ENCODE assay signal across 17 cellular contexts in the genomic region with DNA sequence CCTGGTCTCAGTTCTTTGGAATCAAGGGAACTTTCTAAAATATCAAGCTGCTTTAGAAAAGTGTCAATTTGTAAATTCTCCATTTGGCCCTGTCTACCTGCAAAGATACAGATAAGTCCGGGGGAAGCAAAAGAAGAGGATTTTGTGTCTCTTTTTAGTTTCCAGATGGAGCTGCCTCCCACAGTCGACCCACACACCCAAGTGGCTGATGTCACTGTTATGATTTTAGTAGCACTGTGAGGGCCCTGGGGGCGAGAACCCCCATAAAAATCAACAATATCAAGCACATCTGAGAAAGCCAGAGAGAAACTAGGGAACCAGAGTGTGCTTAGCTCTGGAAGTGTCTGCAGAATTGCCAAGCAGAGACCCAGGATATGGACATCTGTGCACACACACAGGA.
DNase-seq lines count a peak whose midpoint lies in the region; ATAC-seq, FAIRE-seq and TF ChIP-seq lines count a peak whose summit lies in the region.
"Had no signal": no experiment of that assay in that cellular context is flagged by ENCODE, and none has a peak within 500 bp of the region (broad histone marks: within the 10 kb centered on the region; RNA-seq: fewer than 3 reads in every experiment).

No MANE protein-coding gene starts in this region.

- no peaks in the 10 kb centered on the region for H3K4me1 ChIP-seq in astrocyte (ENCODE audit: insufficient read depth, low read length)
- no peaks in the 10 kb centered on the region for H3K4me1 ChIP-seq in left lung

- ATAC-seq in GM21515 (IDR thresholded peaks at IDR 0.05; ENCODE audit: unreplicated experiment), result no peak
- ATAC-seq in left lung, result no peak
- ATAC-seq: HCT116 had no signal

- FAIRE-seq in astrocyte (lab: Jason Lieb, UNC), result no peak
- FAIRE-seq: HTR-8/SVneo had no signal

- H3K9me3 ChIP-seq in astrocyte (ENCODE audit: insufficient read depth, low read depth, low read length) (no peaks in the 10 kb centered on the region), left lung (peaks cover 0 to 25% of the 10 kb centered on the region in 2 donors)

- no peak for TF ChIP-seq CTCF in astrocyte (IDR thresholded peaks at IDR 0.05; ENCODE audit: insufficient read depth, low read depth, low read length)
- no peak for TF ChIP-seq CTCF in progenitor cell of endocrine pancreas (IDR thresholded peaks at IDR 0.05; ENCODE audit: unreplicated experiment)
- no peak for TF ChIP-seq CTCF in left lung (IDR thresholded peaks at IDR 0.05)

- intact Hi-C loops in left lung (cut with DNase I), result no loop called here

- H3K4me1 Mint-ChIP-seq in astrocyte (ENCODE audit: low read depth, unreplicated experiment) (peaks cover 9% of the 10 kb centered on the region), progenitor cell of endocrine pancreas (ENCODE audit: low read depth) (peaks cover 8% of the 10 kb centered on the region)

- DNase-seq in astrocyte (ENCODE audit: low read depth) (no peak), mesenteric fat pad (ENCODE audit: low spot score) (peak; percentile 30), progenitor cell of endocrine pancreas (ENCODE audit: low spot score, unreplicated experiment) (no peak), UCSD-AML1 (lab: John Stamatoyannopoulos, UW; ENCODE audit: unreplicated experiment) (no peak), left lung (no peak), AML-193 (lab: John Stamatoyannopoulos, UW) (no peak)
- DNase-seq: CD4-positive, alpha-beta T cell; DMS153; DMS79 treated with DMSO at 0.1 percent for 48 hours; GF-D8; GOT3; H7; IMR-90 had no signal

- H3K27ac ChIP-seq in astrocyte (ENCODE audit: low read depth, low read length) (no peak overlapping the region), left lung (no peak overlapping the region)
- H3K27ac ChIP-seq: C4-2B had no signal

- H3K36me3 Mint-ChIP-seq in astrocyte (ENCODE audit: low read depth, unreplicated experiment) (peaks cover 30% of the 10 kb centered on the region), progenitor cell of endocrine pancreas (ENCODE audit: insufficient read depth) (peaks cover 37% of the 10 kb centered on the region)

- H3K36me3 ChIP-seq in astrocyte (ENCODE audit: insufficient read depth, low read length) (no peaks in the 10 kb centered on the region), left lung (no peaks in the 10 kb centered on the region)

- peak overlapping the region; percentile 58 for H3K27ac Mint-ChIP-seq in astrocyte (ENCODE audit: unreplicated experiment)
- H3K27ac Mint-ChIP-seq in progenitor cell of endocrine pancreas, result peak overlapping the region; percentile 35
- H3K27ac Mint-ChIP-seq: CD4-positive, alpha-beta T cell had no signal

- no peak overlapping the region for H3K4me3 Mint-ChIP-seq in astrocyte (ENCODE audit: unreplicated experiment)
- no peak overlapping the region for H3K4me3 Mint-ChIP-seq in progenitor cell of endocrine pancreas (ENCODE audit: low read depth)
- H3K4me3 Mint-ChIP-seq: CD4-positive, alpha-beta T cell had no signal

- no peaks in the 10 kb centered on the region for H3K79me2 ChIP-seq in astrocyte (ENCODE audit: insufficient read depth, low read length)

- no peak overlapping the region for H2AFZ ChIP-seq in astrocyte (ENCODE audit: low read depth, low read length)

- H3K9ac ChIP-seq in astrocyte (ENCODE audit: low read length), result no peak overlapping the region

- H4K20me1 ChIP-seq in astrocyte (ENCODE audit: insufficient read depth, low read length), result peaks cover 14% of the 10 kb centered on the region

- H3K4me2 ChIP-seq in astrocyte (ENCODE audit: low read length), result no peak overlapping the region

- H3K27me3 Mint-ChIP-seq in astrocyte (ENCODE audit: low read depth, unreplicated experiment) (no peaks in the 10 kb centered on the region), progenitor cell of endocrine pancreas (no peaks in the 10 kb centered on the region)
- H3K27me3 Mint-ChIP-seq: CD4-positive, alpha-beta T cell had no signal

- H3K27me3 ChIP-seq in astrocyte (ENCODE audit: insufficient read depth, low read length) (no peaks in the 10 kb centered on the region), left lung (no peaks in the 10 kb centered on the region)

- peaks cover 11% of the 10 kb centered on the region for H3K9me3 Mint-ChIP-seq in astrocyte (ENCODE audit: unreplicated experiment)
- H3K9me3 Mint-ChIP-seq in progenitor cell of endocrine pancreas (ENCODE audit: low read depth), result peaks cover 9% of the 10 kb centered on the region

- H3K4me3 ChIP-seq in astrocyte (ENCODE audit: insufficient read depth, low read depth, low read length) (no peak overlapping the region), left lung (no peak overlapping the region)
